23 cellular contexts compared by ENCODE assay signal in the genomic region with DNA sequence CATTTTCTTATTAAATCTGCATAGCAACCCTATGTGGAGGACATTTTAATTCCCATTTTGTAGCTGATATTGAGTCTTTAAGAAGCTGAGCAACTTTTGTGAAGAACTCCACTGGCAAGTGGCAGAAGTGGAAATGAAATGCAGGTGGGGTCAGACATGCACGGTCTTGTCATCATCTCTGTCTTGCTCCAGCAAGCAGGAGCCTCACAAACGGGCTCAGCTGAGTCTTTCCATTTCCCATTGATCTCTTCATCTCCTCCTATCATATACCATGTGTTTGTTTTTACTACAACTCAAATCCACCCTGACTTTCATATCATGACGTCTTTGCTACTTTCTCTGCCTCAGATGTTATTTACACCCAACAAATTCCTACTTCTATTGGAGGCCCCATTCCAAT.
"Had no signal": no experiment of that assay in that cellular context is flagged by ENCODE, and none has a peak within 500 bp of the region (broad histone marks: within the 10 kb centered on the region; RNA-seq: fewer than 3 reads in every experiment).

No MANE protein-coding gene starts in this region.

- H3K79me2 ChIP-seq: hepatocyte had no signal

- H3K4me3 ChIP-seq: gastroesophageal sphincter, hepatocyte, stomach, thyroid gland, upper lobe of left lung had no signal

- H3K4me2 ChIP-seq: hepatocyte had no signal

- H2AFZ ChIP-seq: hepatocyte had no signal

- H3K27me3 ChIP-seq: hepatocyte, stomach, thyroid gland, upper lobe of left lung had no signal

- H3K4me1 ChIP-seq: gastroesophageal sphincter, stomach, thyroid gland, upper lobe of left lung had no signal

- H3K36me3 ChIP-seq: gastroesophageal sphincter, stomach, thyroid gland, upper lobe of left lung had no signal

- ATAC-seq: gastroesophageal sphincter; left cardiac atrium; left ventricle myocardium superior; right cardiac atrium; stimulated activated naive B cell treated with anti-CD40 and anti-IgM and Interleukin-4, amounts not matched to agents 10 μg/mL and 1 μg/mL and 100 μg/mL, for 72 hours had no signal

- H3K27ac ChIP-seq: gastroesophageal sphincter, hepatocyte, stomach, thyroid gland, upper lobe of left lung, VCaP had no signal

- H3K9me3 ChIP-seq: gastroesophageal sphincter, stomach, thyroid gland, upper lobe of left lung had no signal

- DNase-seq: activated CD4-positive, alpha-beta T cell treated with anti-CD3 and anti-CD28 coated beads for 4 hours; activated CD4-positive, alpha-beta T cell treated with anti-CD3 and anti-CD28 coated beads, Interleukin-2, amount 50 U/mL, for 4 hours; activated CD8-positive, alpha-beta memory T cell treated with anti-CD3 and anti-CD28 coated beads for 24 hours; activated gamma-delta T cell; activated naive CD4-positive, alpha-beta T cell treated with anti-CD3 and anti-CD28 coated beads, Interleukin-2, amount 10 ng/mL, durations not matched to agents 7 days and 5 days; activated naive CD8-positive, alpha-beta T cell treated with anti-CD3 and anti-CD28 coated beads, Interleukin-2, amount 10 ng/mL, durations not matched to agents 7 days and 5 days; activated T-cell treated with anti-CD3 and anti-CD28 coated beads, Interleukin-2, amount 50 U/mL, for 1 hour; endodermal cell; islet precursor cell; left cardiac atrium; left ventricle myocardium superior; posterior cingulate gyrus; right cardiac atrium; stimulated activated CD4-positive, alpha-beta T cell treated with anti-CD3 and anti-CD28 coated beads, Interleukin-15, amount 100 ng/mL, for 24 hours; stimulated activated CD4-positive, alpha-beta T cell treated with anti-CD3 and anti-CD28 coated beads, Interleukin-2, amount 100 ng/mL, for 24 hours; stimulated activated naive B cell treated with anti-CD40 and anti-IgM and Interleukin-4, amounts not matched to agents 10 μg/mL and 1 μg/mL and 100 μg/mL, for 72 hours; stomach; T-helper 9 cell; thyroid gland; upper lobe of left lung had no signal
